In the genomic region with DNA sequence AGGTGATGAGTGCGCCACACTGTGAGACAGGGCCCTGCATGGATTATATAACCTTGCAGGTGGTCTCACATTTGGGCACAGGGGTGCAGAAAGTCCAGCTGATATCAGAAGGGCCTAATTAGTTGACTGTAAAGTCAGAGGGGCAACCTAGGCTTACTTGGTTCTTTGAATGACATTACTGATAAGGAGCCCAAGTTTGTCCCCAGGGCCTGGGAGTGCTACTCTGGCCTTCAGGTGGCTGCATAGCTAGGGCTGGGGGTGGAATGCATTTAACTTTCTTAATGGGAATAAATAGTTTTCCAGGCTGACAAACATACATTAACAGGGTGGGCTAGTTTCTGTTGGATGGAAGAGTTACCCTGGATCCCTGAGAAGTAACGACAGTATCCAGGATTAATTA, we compare ENCODE assay signal across 15 cellular contexts. TPM values are rescaled to one million over a fixed set of nuclear protein-coding genes. Genes with fewer than 3 reads are reported as not detected.
A peak's percentile ranks its signal among the peaks of the same experiment; 100 is the strongest.
DNase-seq lines count a peak whose midpoint lies in the region; ATAC-seq, FAIRE-seq and TF ChIP-seq lines count a peak whose summit lies in the region.
"Had no signal": no experiment of that assay in that cellular context is flagged by ENCODE, and none has a peak within 500 bp of the region (broad histone marks: within the 10 kb centered on the region; RNA-seq: fewer than 3 reads in every experiment).

No MANE protein-coding gene starts in this region.

- no peak for DNase-seq in A549 (ENCODE audit: low read depth in 1 of 2, low spot score in 1 of 2)
- no peak for DNase-seq in Karpas-422
- DNase-seq in K562 (ENCODE audit: extremely low read depth in 1 of 4, low spot score in 3 of 4), result no peak
- DNase-seq in neural crest cell (ENCODE audit: low read depth, low spot score), result no peak
- DNase-seq in cortex of kidney (lab: John Stamatoyannopoulos, UW), result no peak
- DNase-seq in dorsolateral prefrontal cortex, result no peak

- intact Hi-C loops in K562 (cut with micrococcal nuclease), result loop anchor here (2.0 to 5.0 kb wide), 3 partner anchors 169 to 432 kb away; partner anchors contain the start of gene CATSPERG
- intact Hi-C loops in dorsolateral prefrontal cortex (cut with DNase I), result loop anchor here (2.0 to 10.0 kb wide), 7 partner anchors 192 to 482 kb away; partner anchors contain the start of genes CATSPERG (in 2 of the 2), GGN (in 1 of the 2), PSMD8 (in 1 of the 2) and SPRED3 (in 1 of the 2)

- no peak overlapping the region for H3K27ac Mint-ChIP-seq in neural crest cell (ENCODE audit: unreplicated experiment)

- H3K9me1 ChIP-seq in K562 (ENCODE audit: control insufficient read depth, insufficient read depth, low read length), result no peaks in the 10 kb centered on the region

- H3K9me2 ChIP-seq in Karpas-422 (replicated peaks; ENCODE audit: insufficient read depth, low read length), result no peaks in the 10 kb centered on the region

- in situ Hi-C loops in K562 (cut with MboI), result loop anchor here (5.0 to 25.0 kb wide), 2 partner anchors 324 to 434 kb away; partner anchors contain the start of gene CATSPERG

- TF ChIP-seq CTCF in A549 (IDR thresholded peaks at IDR 0.05) (no peak), K562 (IDR thresholded peaks at IDR 0.05 in 2 of 3, conservative IDR thresholded peaks at IDR 0.05 in 1 of 3; ENCODE audit: insufficient read depth in 2 of 3, low read depth in 1 of 3, low read length in 3 of 3) (no peak), neural crest cell (conservative IDR thresholded peaks at IDR 0.05) (no peak), dorsolateral prefrontal cortex (IDR thresholded peaks at IDR 0.05 in 54 of 56, conservative IDR thresholded peaks at IDR 0.05 in 2 of 56; ENCODE audit: low read depth in 1 of 56, partially characterized antibody in 56 of 56) (no peak)

- H4K20me1 ChIP-seq in Karpas-422 (ENCODE audit: insufficient read depth, low read depth, low read length), result no peaks in the 10 kb centered on the region
- 0 out of 2 replicates have a peak, but pooled peaks cover 2% of the 10 kb centered on the region for H4K20me1 ChIP-seq in K562 (replicated peaks; ENCODE audit: control insufficient read depth, insufficient read depth, low read length)

- H2AFZ ChIP-seq in Karpas-422 (ENCODE audit: low read length), result no peak overlapping the region
- no peak overlapping the region for H2AFZ ChIP-seq in K562 (ENCODE audit: low read depth, low read length)

- FAIRE-seq in A549 (lab: Jason Lieb, UNC) (no peak), K562 (lab: Jason Lieb, UNC) (peak; percentile 11)

- H3K4me2 ChIP-seq in A549, result no peak overlapping the region
- H3K4me2 ChIP-seq in Karpas-422 (ENCODE audit: low read depth, low read length, poor library complexity, severe bottlenecking), result no peak overlapping the region
- no peak overlapping the region for H3K4me2 ChIP-seq in K562 (ENCODE audit: insufficient read depth, low read length)

- H3K27me3 ChIP-seq in Karpas-422 (ENCODE audit: low read length) (no peaks in the 10 kb centered on the region), K562 (ENCODE audit: control insufficient read depth in 2 of 2, insufficient read depth in 2 of 2, low read length in 2 of 2) (no peaks in the 10 kb centered on the region), dorsolateral prefrontal cortex (no peaks in the 10 kb centered on the region)
- H3K27me3 ChIP-seq: SJSA1 had no signal

- H3K36me3 Mint-ChIP-seq in neural crest cell (ENCODE audit: low read depth), result no peaks in the 10 kb centered on the region

- H3K27ac ChIP-seq in A549 (peak overlapping the region; percentile 1 to 17; a peak in 2 of 6 replicates), Karpas-422 (ENCODE audit: low read length) (peak overlapping the region; percentile 67), K562 (ENCODE audit: extremely low read depth, low read depth, low read length) (no peak overlapping the region), dorsolateral prefrontal cortex (no peak overlapping the region)
- H3K27ac ChIP-seq: C4-2B, SJSA1 had no signal

- BruUV-seq in K562 (replicated peaks; lab: Mats Ljungman, UMichigan), result no TSS peak

- TF ChIP-seq RAD21 in A549 (conservative IDR thresholded peaks at IDR 0.05 in 1 of 2, IDR thresholded peaks at IDR 0.05 in 1 of 2), result no peak
- no peak for TF ChIP-seq RAD21 in K562 (CRISPR knock-in tag; conservative IDR thresholded peaks at IDR 0.05 in 1 of 2, IDR thresholded peaks at IDR 0.05 in 1 of 2)

- H3K4me1 ChIP-seq in A549, result peaks cover 10% of the 10 kb centered on the region
- peaks cover 25% of the 10 kb centered on the region for H3K4me1 ChIP-seq in Karpas-422 (ENCODE audit: low read length)
- peaks cover 6 to 13% of the 10 kb centered on the region in 2 experiments; a peak in 3 of 5 replicates for H3K4me1 ChIP-seq in K562 (replicated peaks in 1 of 2; ENCODE audit: control insufficient read depth in 2 of 2, insufficient read depth in 2 of 2, low read length in 2 of 2)

- no peaks in the 10 kb centered on the region for H3K27me3 Mint-ChIP-seq in neural crest cell (ENCODE audit: low read depth)

- peak overlapping the region; percentile 82 for H3K4me3 Mint-ChIP-seq in neural crest cell

- CTCF ChIA-PET in A549 (lab: Yijun Ruan, JAX) (interaction anchor here (0.5 to 16.1 kb wide), 106 partner anchors 8 to 601 kb away, joined by 3 to 408 read pairs (median 8); partner anchors contain the start of genes C19orf33, CATSPERG, GGN and PPP1R14A), K562 (lab: Yijun Ruan, JAX; ENCODE audit: low intra/inter-chr PET ratio) (interaction anchor here (1.2 kb wide), 1 partner anchor 432 kb away, joined by 5 read pairs; the partner anchor contains the start of gene CATSPERG)

- H3K79me2 ChIP-seq in Karpas-422 (ENCODE audit: low read length) (peaks cover 11% of the 10 kb centered on the region), K562 (ENCODE audit: control insufficient read depth, insufficient read depth, low read length) (peaks cover 5% of the 10 kb centered on the region; the same call in 2 of the 3 replicates)

- no peak overlapping the region for H3K4me3 ChIP-seq in A549
- no peak overlapping the region for H3K4me3 ChIP-seq in Karpas-422 (ENCODE audit: low read length)
- H3K4me3 ChIP-seq in K562, result no peak overlapping the region
- H3K4me3 ChIP-seq in dorsolateral prefrontal cortex, result no peak overlapping the region
- H3K4me3 ChIP-seq: SJSA1 had no signal

- peaks cover 16% of the 10 kb centered on the region for H3K4me1 Mint-ChIP-seq in neural crest cell

- no peaks in the 10 kb centered on the region for H3K9me3 ChIP-seq in A549
- no peaks in the 10 kb centered on the region for H3K9me3 ChIP-seq in Karpas-422 (ENCODE audit: low read length)
- no peaks in the 10 kb centered on the region for H3K9me3 ChIP-seq in K562 (replicated peaks; ENCODE audit: control insufficient read depth, insufficient read depth, low read depth, low read length)
- H3K9me3 ChIP-seq: SJSA1 had no signal

- TF ChIP-seq EP300 in A549 (IDR thresholded peaks at IDR 0.05) (no peak), K562 (IDR thresholded peaks at IDR 0.05; ENCODE audit: low read length) (no peak)

- H3K36me3 ChIP-seq in Karpas-422 (ENCODE audit: insufficient read depth, low read length), result no peaks in the 10 kb centered on the region
- no peaks in the 10 kb centered on the region for H3K36me3 ChIP-seq in K562 (ENCODE audit: control insufficient read depth, insufficient read depth, low read length)

- H3K9ac ChIP-seq in Karpas-422 (ENCODE audit: low read length), result peak overlapping the region; percentile 6; the same call in 1 of the 2 replicates
- no peak overlapping the region for H3K9ac ChIP-seq in K562 (ENCODE audit: insufficient read depth in 1 of 2, low read depth in 2 of 2, low read length in 2 of 2)

- TF ChIP-seq POLR2A in A549 (IDR thresholded peaks at IDR 0.05; ENCODE audit: low read length) (no peak), K562 (conservative IDR thresholded peaks at IDR 0.05) (no peak)

- no peaks in the 10 kb centered on the region for H3K9me3 Mint-ChIP-seq in neural crest cell

- 72% methylated on average over 2 of the region's 2 CpGs for WGBS in A549 (ENCODE audit: missing lambda C conversion rate)
- 15% methylated on average over 2 of the region's 2 CpGs for WGBS in K562 (ENCODE audit: insufficient coverage, low coverage, missing lambda C conversion rate)

- POLR2A ChIA-PET in A549 (lab: Yijun Ruan, JAX), result interaction anchor here (1.0 to 2.0 kb wide), 4 partner anchors 29 to 353 kb away, joined by 3 to 8 read pairs (median 4); partner anchors contain the start of gene PPP1R14A
- POLR2A ChIA-PET in K562 (lab: Yijun Ruan, JAX), result interaction anchor here (0.6 to 1.2 kb wide), 3 partner anchors 15 to 200 kb away, joined by 3 read pairs; no protein-coding TSS in a partner anchor

- ATAC-seq in A549 (no peak), K562 (no peak), GM18519 (IDR thresholded peaks at IDR 0.05; ENCODE audit: low FRiP score, unreplicated experiment) (no peak), GM21529 (IDR thresholded peaks at IDR 0.05; ENCODE audit: unreplicated experiment) (no peak)

RNA-seq across cellular contexts. Expression of gene WDR87, which starts 3.3 kb away (rescaled TPM):
- polyA plus RNA-seq in A549 (2011; rRNA removed) (not detected in 2 replicates), A549 (2017; fragmentation: RNase III; extraction: RNeasy Plus Mini Kit Qiagen cat#74134 plus additional on column Dnase treatment) (not detected in 3 replicates), K562 (2011; rRNA removed) (not detected in 2 replicates), K562 (2014; fragmentation: Illumina TruSeq; extraction: Trizol) (not detected in 2 replicates), K562 (2014; fragmentation: Nextera tagmentation; extraction: Ambion mirVana) (not detected), K562 (2014; rRNA removed) (not detected in 2 replicates)
- not detected in 2 replicates for polyA plus RNA-seq in A549 (2012; cell fraction: cytosol; rRNA removed)
- polyA plus RNA-seq in A549 (2012; cell fraction: nucleus; rRNA removed), result not detected in 2 replicates
- not detected in 2 replicates for polyA minus RNA-seq in A549 (2011; rRNA and poly(A)+ RNA removed)
- not detected in 2 replicates for total RNA-seq in Karpas-422 (2014; rRNA removed; shearing (Covaris generic); ENCODE audit: low replicate concordance)
- total RNA-seq in K562 (2011; cell fraction: chromatin; rRNA removed; ENCODE audit: low replicate concordance), result not detected in 2 replicates
- not detected in 2 replicates for total RNA-seq in K562 (2011; cell fraction: nucleolus; rRNA removed)
- total RNA-seq in K562 (2011; cell fraction: nucleoplasm; rRNA removed), result not detected in 2 replicates
- total RNA-seq in K562 (2014; rRNA removed) (not detected in 2 replicates), K562 (2014; rRNA removed; fragmentation: Illumina TruSeq; extraction: Trizol) (not detected in 2 replicates), K562 (2015; rRNA removed; fragmentation: Illumina TruSeq; extraction: Trizol) (not detected in 2 replicates), K562 (2021) (not detected in 2 replicates), neural crest cell (not detected in 2 replicates), dorsolateral prefrontal cortex (under 1 TPM in 4 of 120 experiments, not detected in 116; 0.03 to 0.36 (median 0.06) TPM)
- not detected in 2 replicates for polyA plus RNA-seq in K562 (2011; cell fraction: cytosol; rRNA removed)
- not detected in 2 replicates for polyA plus RNA-seq in K562 (2011; cell fraction: nucleus; rRNA removed)
- not detected in 2 replicates for polyA plus RNA-seq in K562 (2012)
- not detected in 2 replicates for polyA minus RNA-seq in K562 (2011; rRNA and poly(A)+ RNA removed)
- not detected in 2 replicates for polyA minus RNA-seq in K562 (2011; cell fraction: cytosol; rRNA and poly(A)+ RNA removed)
- polyA minus RNA-seq in K562 (2011; cell fraction: nucleus; rRNA and poly(A)+ RNA removed), result not detected in 2 replicates
- total RNA-seq: A172, H4, HepG2, LHCN-M2, RPMI7951, SJSA1 had no signal
- polyA plus RNA-seq: HepG2 had no signal

RNA-seq across cellular contexts. Expression of gene SIPA1L3, which starts 3.9 kb away (rescaled TPM):
- 28.9 and 47.8 TPM in 2 replicates for polyA plus RNA-seq in A549 (2011; rRNA removed)
- 27.9 and 36.2 TPM in 2 replicates for polyA plus RNA-seq in A549 (2012; cell fraction: cytosol; rRNA removed)
- 73.6 and 96.7 TPM in 2 replicates for polyA plus RNA-seq in A549 (2012; cell fraction: nucleus; rRNA removed)
- polyA plus RNA-seq in A549 (2017; fragmentation: RNase III; extraction: RNeasy Plus Mini Kit Qiagen cat#74134 plus additional on column Dnase treatment), result 50.6 to 55.4 TPM (median 53.9 TPM) in 3 replicates
- polyA minus RNA-seq in A549 (2011; rRNA and poly(A)+ RNA removed), result 156 and 168 TPM in 2 replicates
- 68.6 and 88.1 TPM in 2 replicates for total RNA-seq in Karpas-422 (2014; rRNA removed; shearing (Covaris generic); ENCODE audit: low replicate concordance)
- total RNA-seq in K562 (2011; cell fraction: chromatin; rRNA removed; ENCODE audit: low replicate concordance), result 31.3 and 58.0 TPM in 2 replicates
- total RNA-seq in K562 (2011; cell fraction: nucleolus; rRNA removed), result 17.1 and 18.8 TPM in 2 replicates
- 26.0 and 31.7 TPM in 2 replicates for total RNA-seq in K562 (2011; cell fraction: nucleoplasm; rRNA removed)
- total RNA-seq in K562 (2014; rRNA removed), result 2.8 and 3.7 TPM in 2 replicates
- 4.0 and 4.6 TPM in 2 replicates for total RNA-seq in K562 (2014; rRNA removed; fragmentation: Illumina TruSeq; extraction: Trizol)
- 2.5 and 7.3 TPM in 2 replicates for total RNA-seq in K562 (2015; rRNA removed; fragmentation: Illumina TruSeq; extraction: Trizol)
- 6.1 and 8.3 TPM in 2 replicates for total RNA-seq in K562 (2021)
- polyA plus RNA-seq in K562 (2011; rRNA removed), result 1.8 and 2.2 TPM in 2 replicates
- 1.1 and 1.9 TPM in 2 replicates for polyA plus RNA-seq in K562 (2011; cell fraction: cytosol; rRNA removed)
- 6.2 and 8.2 TPM in 2 replicates for polyA plus RNA-seq in K562 (2011; cell fraction: nucleus; rRNA removed)
- 2.1 and 2.6 TPM in 2 replicates for polyA plus RNA-seq in K562 (2012)
- polyA plus RNA-seq in K562 (2014; fragmentation: Illumina TruSeq; extraction: Trizol), result 1.4 and 2.2 TPM in 2 replicates
- under 1 TPM; 0.01 to 0.15 TPM for polyA plus RNA-seq in K562 (2014; fragmentation: Nextera tagmentation; extraction: Ambion mirVana)
- 2.7 and 2.9 TPM in 2 replicates for polyA plus RNA-seq in K562 (2014; rRNA removed)
- polyA minus RNA-seq in K562 (2011; rRNA and poly(A)+ RNA removed), result 7.0 and 25.8 TPM in 2 replicates
- polyA minus RNA-seq in K562 (2011; cell fraction: cytosol; rRNA and poly(A)+ RNA removed), result 4.3 and 8.8 TPM in 2 replicates
- 6.1 and 12.0 TPM in 2 replicates for polyA minus RNA-seq in K562 (2011; cell fraction: nucleus; rRNA and poly(A)+ RNA removed)
- total RNA-seq in neural crest cell, result 41.2 and 44.0 TPM in 2 replicates
- 10 to 100 TPM; 27.0 to 62.5 (median 41.4) TPM for total RNA-seq in dorsolateral prefrontal cortex

Comparison
In these comparisons a context has a peak if more than half of its experiments do, and no peak if none do; other contexts are left out.
1. H3K27ac ChIP-seq: peak in A549 (2 of 2) and Karpas-422 (single experiment); none in K562 (single experiment) and dorsolateral prefrontal cortex (0 of 59).